Comparison of ENCODE assay signal across 19 cellular contexts in the genomic region with DNA sequence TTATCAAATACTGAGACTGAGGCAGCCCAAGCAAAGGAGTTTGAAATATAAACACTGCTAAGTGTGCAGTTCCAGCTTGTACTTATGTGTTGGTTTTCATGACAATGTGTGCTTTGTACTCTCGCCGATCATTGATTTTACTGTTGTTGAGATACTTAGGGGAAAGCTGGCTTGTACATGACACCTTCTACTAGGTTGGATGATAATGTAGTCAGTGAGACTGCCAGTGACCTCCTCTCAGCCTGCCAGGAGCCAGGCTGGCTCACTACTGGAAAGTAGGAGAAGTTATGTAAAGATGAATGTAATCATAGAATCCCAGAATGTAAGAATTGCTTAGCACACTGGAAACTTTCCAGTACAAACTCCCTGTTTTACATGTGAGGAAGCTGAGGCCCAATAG.
"Had no signal": no experiment of that assay in that cellular context is flagged by ENCODE, and none has a peak within 500 bp of the region (broad histone marks: within the 10 kb centered on the region; RNA-seq: fewer than 3 reads in every experiment).

No MANE protein-coding gene starts in this region.

- DNase-seq: activated CD4-positive, alpha-beta memory T cell treated with anti-CD3 and anti-CD28 coated beads for 36 hours; activated CD4-positive, alpha-beta T cell treated with anti-CD3 and anti-CD28 coated beads, Interleukin-2, amount 10 ng/mL, durations not matched to agents 7 days and 5 days; activated CD4-positive, CD25-positive, alpha-beta regulatory T cell; activated CD8-positive, alpha-beta memory T cell treated with anti-CD3 and anti-CD28 coated beads for 24 hours; activated gamma-delta T cell; activated naive CD4-positive, alpha-beta T cell treated with anti-CD3 and anti-CD28 coated beads for 36 hours; activated T-cell treated with anti-CD3 and anti-CD28 coated beads, Interleukin-2, amount 50 U/mL, for 4 hours; central memory CD4-positive, alpha-beta T cell; NCI-H1105 treated with DMSO at 0.1 percent for 48 hours; NCI-H1436 treated with DMSO at 0.1 percent for 48 hours; NCI-H187; NCI-H2081; NCI-H446; NCI-H524; PC-3; SHP77; SW 1271 had no signal

- H3K36me3 ChIP-seq: SJSA1 had no signal

- ATAC-seq: activated T-cell treated with anti-CD3 and anti-CD28 coated beads, Interleukin-2, amount 50 U/mL, for 4 hours; PC-3; SK-N-SH treated with all-trans-retinoic acid at 6 μM for 48 hours had no signal

- H3K27me3 ChIP-seq: SJSA1 had no signal

- H3K9me3 ChIP-seq: SJSA1 had no signal

- H3K4me1 ChIP-seq: SJSA1 had no signal

- H3K27ac ChIP-seq: SJSA1 had no signal

- H3K4me3 ChIP-seq: SJSA1 had no signal
